In genomic region chr7:99560834-99561734, GRCh38 we compare ENCODE assay signal across 10 cellular contexts. TPM values are rescaled to one million over a fixed set of nuclear protein-coding genes. Genes with fewer than 3 reads are reported as not detected.
A peak's percentile ranks its signal among the peaks of the same experiment; 100 is the strongest.
DNase-seq lines count a peak whose midpoint lies in the region; ATAC-seq, FAIRE-seq and TF ChIP-seq lines count a peak whose summit lies in the region.
"Had no signal": no experiment of that assay in that cellular context is flagged by ENCODE, and none has a peak within 500 bp of the region (broad histone marks: within the 10 kb centered on the region; RNA-seq: fewer than 3 reads in every experiment).

No MANE protein-coding gene starts in this region.

- peaks cover 5% of the 10 kb centered on the region; the same call in 1 of the 2 replicates for H4K20me1 ChIP-seq in HepG2 (ENCODE audit: insufficient read depth, low read length)

- FAIRE-seq in HepG2 (lab: Jason Lieb, UNC): no peak

- peaks cover 45% of the 10 kb centered on the region for H3K4me1 Mint-ChIP-seq in activated T-helper 1 cell treated with anti-CD3 and anti-CD28 coated beads, Interleukin-12 subunit alpha, Interleukin-12 subunit beta, Interleukin-2, Interleukin-4 antibody, amounts not matched to agents 30 ng/mL and 10 ng/mL and 1 ng/mL, durations not matched to agents 14 hours and 24 hours and 36 hours (ENCODE audit: low read depth)

- H3K79me2 ChIP-seq in HepG2 (ENCODE audit: insufficient read depth, low read length): peaks cover 50% of the 10 kb centered on the region

- H3K27me3 ChIP-seq in HepG2 (ENCODE audit: control insufficient read depth in 1 of 2, insufficient read depth in 2 of 2, low read length in 2 of 2) (no peaks in the 10 kb centered on the region; a peak in 1 of 5 replicates), right lobe of liver (no peaks in the 10 kb centered on the region), lower lobe of right lung (ENCODE audit: low read depth) (no peaks in the 10 kb centered on the region), vagina (no peaks in the 10 kb centered on the region)

- TF ChIP-seq EP300 in HepG2 (IDR thresholded peaks at IDR 0.05; ENCODE audit: low read depth in 2 of 2, low read length in 2 of 2): no peak
- TF ChIP-seq EP300 in HepG2 (CRISPR knock-in tag; IDR thresholded peaks at IDR 0.05; ENCODE audit: borderline replicate concordance): no peak

- BruUV-seq in HepG2 (replicated peaks; lab: Mats Ljungman, UMichigan): TSS peak; percentile 36

- H3K27ac Mint-ChIP-seq in activated T-helper 1 cell treated with anti-CD3 and anti-CD28 coated beads, Interleukin-12 subunit alpha, Interleukin-12 subunit beta, Interleukin-2, Interleukin-4 antibody, amounts not matched to agents 30 ng/mL and 10 ng/mL and 1 ng/mL, durations not matched to agents 14 hours and 24 hours and 36 hours: peak overlapping the region; percentile 52

- TF ChIP-seq POLR2A in HepG2 (IDR thresholded peaks at IDR 0.05; ENCODE audit: insufficient read depth in 1 of 2, low read depth in 2 of 2, low read length in 2 of 2): no peak
- TF ChIP-seq POLR2A in right lobe of liver (IDR thresholded peaks at IDR 0.05): no peak
- TF ChIP-seq POLR2A in vagina (IDR thresholded peaks at IDR 0.05): no peak

- no peak for TF ChIP-seq RAD21 in HepG2 (CRISPR knock-in tag; IDR thresholded peaks at IDR 0.05)

- intact Hi-C loops in HepG2 (cut with micrococcal nuclease; ENCODE audit: unreplicated experiment) (no loop called here), right lobe of liver (cut with DNase I) (no loop called here), lower lobe of right lung (cut with DNase I) (no loop called here), vagina (cut with DNase I) (no loop called here)
- intact Hi-C loops in activated T-helper 1 cell treated with anti-CD3 and anti-CD28 coated beads, Interleukin-12 subunit alpha, Interleukin-12 subunit beta, Interleukin-2, Interleukin-4 antibody, amounts not matched to agents 30 ng/mL and 10 ng/mL and 1 ng/mL, durations not matched to agents 14 hours and 24 hours and 36 hours (cut with micrococcal nuclease): no loop called here

- H3K36me3 ChIP-seq in HepG2 (replicated peaks in 1 of 2; ENCODE audit: control insufficient read depth in 1 of 2, insufficient read depth in 2 of 2, low read length in 2 of 2) (peaks cover 17 to 56% of the 10 kb centered on the region in 2 experiments), right lobe of liver (peaks cover 15 to 51% (median 32%) of the 10 kb centered on the region in 4 donors), lower lobe of right lung (peaks cover 71% of the 10 kb centered on the region), vagina (peaks cover 4 to 43% of the 10 kb centered on the region in 2 donors)

- H3K4me3 ChIP-seq in HepG2 (replicated peaks in 1 of 3; ENCODE audit: insufficient read depth in 1 of 3, low read depth in 2 of 3, low read length in 3 of 3) (no peak overlapping the region), right lobe of liver (no peak overlapping the region), lower lobe of right lung (no peak overlapping the region), vagina (no peak overlapping the region)
- H3K4me3 ChIP-seq: prostate gland had no signal

- H3K27ac ChIP-seq in HepG2 (ENCODE audit: extremely low read length, insufficient read depth, low read length) (no peak overlapping the region), right lobe of liver (no peak overlapping the region), lower lobe of right lung (peak overlapping the region; percentile 1), vagina (peak overlapping the region; percentile 85)
- H3K27ac ChIP-seq: prostate gland had no signal

- DNase-seq in HepG2 (ENCODE audit: low spot score): no peak
- DNase-seq in right lobe of liver: no peak
- no peak for DNase-seq in activated T-helper 1 cell treated with anti-CD3 and anti-CD28 coated beads, Interleukin-12 subunit alpha, Interleukin-12 subunit beta, Interleukin-2, Interleukin-4 antibody, amounts not matched to agents 30 ng/mL and 10 ng/mL and 1 ng/mL, durations not matched to agents 14 hours and 24 hours and 36 hours (ENCODE audit: low spot score)
- no peak for DNase-seq in lower lobe of right lung
- DNase-seq in vagina (ENCODE audit: extremely low spot score in 2 of 2): no peak
- no peak for DNase-seq in NCI-H774 (lab: John Stamatoyannopoulos, UW)
- no peak for DNase-seq in NCI-H446 (lab: John Stamatoyannopoulos, UW)
- DNase-seq: NCI-H1417 had no signal

- peak overlapping the region; percentile 100 for H3K4me3 Mint-ChIP-seq in activated T-helper 1 cell treated with anti-CD3 and anti-CD28 coated beads, Interleukin-12 subunit alpha, Interleukin-12 subunit beta, Interleukin-2, Interleukin-4 antibody, amounts not matched to agents 30 ng/mL and 10 ng/mL and 1 ng/mL, durations not matched to agents 14 hours and 24 hours and 36 hours

- no peak overlapping the region for H2AFZ ChIP-seq in HepG2 (ENCODE audit: low read length)

- no peaks in the 10 kb centered on the region for H3K9me3 ChIP-seq in HepG2 (ENCODE audit: low read length)
- no peaks in the 10 kb centered on the region for H3K9me3 ChIP-seq in right lobe of liver
- no peaks in the 10 kb centered on the region for H3K9me3 ChIP-seq in lower lobe of right lung
- H3K9me3 ChIP-seq in vagina: no peaks in the 10 kb centered on the region
- H3K9me3 ChIP-seq: prostate gland had no signal

- in situ Hi-C loops in HepG2 (cut with HindIII; ENCODE audit: extremely low pct_ligation_motif_present, low pct_unique_long_range_greater_than_20kb): no loop called here

- ATAC-seq in HepG2 (no peak), right lobe of liver (no peak), lower lobe of right lung (no peak), HG03457 (IDR thresholded peaks at IDR 0.05; ENCODE audit: unreplicated experiment) (no peak)

- POLR2A ChIA-PET in HepG2 (lab: Yijun Ruan, JAX): no interaction called here

- H3K36me3 Mint-ChIP-seq in activated T-helper 1 cell treated with anti-CD3 and anti-CD28 coated beads, Interleukin-12 subunit alpha, Interleukin-12 subunit beta, Interleukin-2, Interleukin-4 antibody, amounts not matched to agents 30 ng/mL and 10 ng/mL and 1 ng/mL, durations not matched to agents 14 hours and 24 hours and 36 hours (ENCODE audit: low read depth): peaks cover 46% of the 10 kb centered on the region

- peak overlapping the region; percentile 100; the same call in 1 of the 2 replicates for H3K9ac ChIP-seq in HepG2 (ENCODE audit: insufficient read depth, low read depth, low read length)

- CTCF ChIA-PET in HepG2 (lab: Yijun Ruan, JAX; ENCODE audit: low intra/inter-chr PET ratio, low total read pairs): no interaction called here

- peaks cover 43% of the 10 kb centered on the region for H3K4me1 ChIP-seq in HepG2 (ENCODE audit: insufficient read depth, low read length)
- peaks cover 0 to 18% (median 8%) of the 10 kb centered on the region in 4 donors for H3K4me1 ChIP-seq in right lobe of liver
- peaks cover 43% of the 10 kb centered on the region for H3K4me1 ChIP-seq in lower lobe of right lung
- H3K4me1 ChIP-seq in vagina: peaks cover 70% of the 10 kb centered on the region
- H3K4me1 ChIP-seq: prostate gland had no signal

- TF ChIP-seq CTCF in HepG2 (CRISPR knock-in tag; IDR thresholded peaks at IDR 0.05): no peak
- no peak for TF ChIP-seq CTCF in right lobe of liver (IDR thresholded peaks at IDR 0.05)
- no peak for TF ChIP-seq CTCF in lower lobe of right lung (IDR thresholded peaks at IDR 0.05)
- no peak for TF ChIP-seq CTCF in vagina (IDR thresholded peaks at IDR 0.05)

- H3K27me3 Mint-ChIP-seq in activated T-helper 1 cell treated with anti-CD3 and anti-CD28 coated beads, Interleukin-12 subunit alpha, Interleukin-12 subunit beta, Interleukin-2, Interleukin-4 antibody, amounts not matched to agents 30 ng/mL and 10 ng/mL and 1 ng/mL, durations not matched to agents 14 hours and 24 hours and 36 hours (ENCODE audit: insufficient read depth): no peaks in the 10 kb centered on the region

- no peaks in the 10 kb centered on the region for H3K9me3 Mint-ChIP-seq in activated T-helper 1 cell treated with anti-CD3 and anti-CD28 coated beads, Interleukin-12 subunit alpha, Interleukin-12 subunit beta, Interleukin-2, Interleukin-4 antibody, amounts not matched to agents 30 ng/mL and 10 ng/mL and 1 ng/mL, durations not matched to agents 14 hours and 24 hours and 36 hours

- 97% methylated on average over 7 of the region's 7 CpGs for WGBS in HepG2 (ENCODE audit: low lambda C conversion rate)
- 92% methylated on average over 5 of the region's 7 CpGs for WGBS in right lobe of liver (ENCODE audit: insufficient coverage, low coverage, low lambda C conversion rate, missing lambda C conversion rate)

- no peak overlapping the region for H3K4me2 ChIP-seq in HepG2 (ENCODE audit: low read depth, low read length)

RNA-seq across cellular contexts. Expression of gene ZNF655, which starts 2.6 kb away (rescaled TPM):
- 53.4 and 54.8 TPM in 2 replicates for total RNA-seq in HepG2 (2016; rRNA removed; fragmentation: Illumina TruSeq; extraction: Trizol)
- total RNA-seq in HepG2 (2016; cell fraction: cytosol; rRNA removed; fragmentation: Illumina TruSeq; extraction: Trizol; ENCODE audit: low read depth): 16.2 and 27.8 TPM in 2 replicates
- total RNA-seq in HepG2 (2016; cell fraction: insoluble cytoplasmic fraction; rRNA removed; fragmentation: Illumina TruSeq; extraction: Trizol): 55.5 and 56.9 TPM in 2 replicates
- 43.6 and 47.0 TPM in 2 replicates for total RNA-seq in HepG2 (2016; cell fraction: membrane; rRNA removed; fragmentation: Illumina TruSeq; extraction: Trizol)
- 62.9 and 68.9 TPM in 2 replicates for total RNA-seq in HepG2 (2016; cell fraction: nucleus; rRNA removed; fragmentation: Illumina TruSeq; extraction: Trizol)
- 75.6 and 83.2 TPM in 2 replicates for polyA plus RNA-seq in HepG2 (2011; rRNA removed)
- polyA plus RNA-seq in HepG2 (2011; cell fraction: cytosol; rRNA removed): 46.0 and 47.5 TPM in 2 replicates
- polyA plus RNA-seq in HepG2 (2011; cell fraction: nucleus; rRNA removed): 141 and 161 TPM in 2 replicates
- polyA plus RNA-seq in HepG2 (2012): 32.8 and 35.8 TPM in 2 replicates
- 22.2 and 35.6 TPM in 2 replicates for polyA plus RNA-seq in HepG2 (2016; cell fraction: cytosol; fragmentation: Illumina TruSeq; extraction: Trizol; ENCODE audit: low read depth)
- polyA plus RNA-seq in HepG2 (2016; cell fraction: insoluble cytoplasmic fraction; fragmentation: Illumina TruSeq; extraction: Trizol; ENCODE audit: low read depth): 41.3 and 42.7 TPM in 2 replicates
- polyA plus RNA-seq in HepG2 (2016; cell fraction: membrane; fragmentation: Illumina TruSeq; extraction: Trizol; ENCODE audit: low read depth): 30.7 and 38.8 TPM in 2 replicates
- polyA plus RNA-seq in HepG2 (2016; cell fraction: nucleus; fragmentation: Illumina TruSeq; extraction: Trizol; ENCODE audit: insufficient read depth, low read depth): 77.8 and 80.4 TPM in 2 replicates
- polyA minus RNA-seq in HepG2 (2011; rRNA and poly(A)+ RNA removed; ENCODE audit: low replicate concordance): 46.6 and 83.6 TPM in 2 replicates
- 24.0 and 25.8 TPM in 2 replicates for polyA minus RNA-seq in HepG2 (2011; cell fraction: cytosol; rRNA and poly(A)+ RNA removed)
- 176 and 200 TPM in 2 replicates for polyA minus RNA-seq in HepG2 (2011; cell fraction: nucleus; rRNA and poly(A)+ RNA removed)
- total RNA-seq in right lobe of liver: 10 to 100 TPM; 21.5 to 44.4 (median 26.0) TPM
- 77.9 and 79.9 TPM in 2 replicates for total RNA-seq in activated T-helper 1 cell treated with anti-CD3 and anti-CD28 coated beads, Interleukin-12 subunit alpha, Interleukin-12 subunit beta, Interleukin-2, Interleukin-4 antibody, amounts not matched to agents 30 ng/mL and 10 ng/mL and 1 ng/mL, durations not matched to agents 14 hours and 24 hours and 36 hours
- total RNA-seq in lower lobe of right lung: 71.6 TPM
- 144 TPM for total RNA-seq in vagina

RNA-seq across cellular contexts. Expression of gene FAM200A, which starts 9.2 kb away (rescaled TPM):
- total RNA-seq in HepG2 (2016; rRNA removed; fragmentation: Illumina TruSeq; extraction: Trizol): 6.3 and 10.4 TPM in 2 replicates
- 1.0 and 1.3 TPM in 2 replicates for total RNA-seq in HepG2 (2016; cell fraction: cytosol; rRNA removed; fragmentation: Illumina TruSeq; extraction: Trizol; ENCODE audit: low read depth)
- 6.0 and 8.6 TPM in 2 replicates for total RNA-seq in HepG2 (2016; cell fraction: insoluble cytoplasmic fraction; rRNA removed; fragmentation: Illumina TruSeq; extraction: Trizol)
- total RNA-seq in HepG2 (2016; cell fraction: membrane; rRNA removed; fragmentation: Illumina TruSeq; extraction: Trizol): 3.2 and 3.9 TPM in 2 replicates
- total RNA-seq in HepG2 (2016; cell fraction: nucleus; rRNA removed; fragmentation: Illumina TruSeq; extraction: Trizol): 3.5 and 4.0 TPM in 2 replicates
- 4.7 and 5.4 TPM in 2 replicates for polyA plus RNA-seq in HepG2 (2011; rRNA removed)
- 3.4 and 4.4 TPM in 2 replicates for polyA plus RNA-seq in HepG2 (2011; cell fraction: cytosol; rRNA removed)
- 0.87 and 1.9 TPM in 2 replicates for polyA plus RNA-seq in HepG2 (2011; cell fraction: nucleus; rRNA removed)
- polyA plus RNA-seq in HepG2 (2012): 4.5 and 5.0 TPM in 2 replicates
- polyA plus RNA-seq in HepG2 (2016; cell fraction: cytosol; fragmentation: Illumina TruSeq; extraction: Trizol; ENCODE audit: low read depth): 0.53 and 0.85 TPM in 2 replicates
- 8.3 and 10.1 TPM in 2 replicates for polyA plus RNA-seq in HepG2 (2016; cell fraction: insoluble cytoplasmic fraction; fragmentation: Illumina TruSeq; extraction: Trizol; ENCODE audit: low read depth)
- polyA plus RNA-seq in HepG2 (2016; cell fraction: membrane; fragmentation: Illumina TruSeq; extraction: Trizol; ENCODE audit: low read depth): 1.4 and 1.9 TPM in 2 replicates
- polyA plus RNA-seq in HepG2 (2016; cell fraction: nucleus; fragmentation: Illumina TruSeq; extraction: Trizol; ENCODE audit: insufficient read depth, low read depth): 5.9 and 6.7 TPM in 2 replicates
- polyA minus RNA-seq in HepG2 (2011; rRNA and poly(A)+ RNA removed; ENCODE audit: low replicate concordance): 1.1 and 3.9 TPM in 2 replicates
- polyA minus RNA-seq in HepG2 (2011; cell fraction: cytosol; rRNA and poly(A)+ RNA removed): 2.8 and 3.8 TPM in 2 replicates
- polyA minus RNA-seq in HepG2 (2011; cell fraction: nucleus; rRNA and poly(A)+ RNA removed): 6.2 and 7.5 TPM in 2 replicates
- total RNA-seq in right lobe of liver: 1 to 10 TPM; 1.4 to 3.4 (median 2.3) TPM
- total RNA-seq in activated T-helper 1 cell treated with anti-CD3 and anti-CD28 coated beads, Interleukin-12 subunit alpha, Interleukin-12 subunit beta, Interleukin-2, Interleukin-4 antibody, amounts not matched to agents 30 ng/mL and 10 ng/mL and 1 ng/mL, durations not matched to agents 14 hours and 24 hours and 36 hours: 4.7 and 5.2 TPM in 2 replicates
- 6.7 TPM for total RNA-seq in lower lobe of right lung
- 3.4 TPM for total RNA-seq in vagina

RNA-seq across cellular contexts. Expression of gene TMEM225B, which starts 37.0 kb away (rescaled TPM):
- total RNA-seq in HepG2 (2016; rRNA removed; fragmentation: Illumina TruSeq; extraction: Trizol) (0.60 and 0.95 TPM in 2 replicates), right lobe of liver (1 to 10 TPM in 1 of 6 experiments, under 1 TPM in 3, not detected in 2; 0.25 to 1.4 (median 0.29) TPM), lower lobe of right lung (0.30 TPM), vagina (1.2 TPM)
- 2.2 and 2.6 TPM in 2 replicates for total RNA-seq in HepG2 (2016; cell fraction: cytosol; rRNA removed; fragmentation: Illumina TruSeq; extraction: Trizol; ENCODE audit: low read depth)
- total RNA-seq in HepG2 (2016; cell fraction: insoluble cytoplasmic fraction; rRNA removed; fragmentation: Illumina TruSeq; extraction: Trizol): 0.42 and 0.65 TPM in 2 replicates
- 1.3 and 1.4 TPM in 2 replicates for total RNA-seq in HepG2 (2016; cell fraction: membrane; rRNA removed; fragmentation: Illumina TruSeq; extraction: Trizol)
- total RNA-seq in HepG2 (2016; cell fraction: nucleus; rRNA removed; fragmentation: Illumina TruSeq; extraction: Trizol): 1.3 and 1.4 TPM in 2 replicates
- 0.78 and 1.6 TPM in 2 replicates for polyA plus RNA-seq in HepG2 (2011; rRNA removed)
- 0.83 and 1.5 TPM in 2 replicates for polyA plus RNA-seq in HepG2 (2011; cell fraction: cytosol; rRNA removed)
- 3.0 and 3.2 TPM in 2 replicates for polyA plus RNA-seq in HepG2 (2011; cell fraction: nucleus; rRNA removed)
- polyA plus RNA-seq in HepG2 (2012): 1.9 and 2.5 TPM in 2 replicates
- 1.4 and 2.2 TPM in 2 replicates for polyA plus RNA-seq in HepG2 (2016; cell fraction: cytosol; fragmentation: Illumina TruSeq; extraction: Trizol; ENCODE audit: low read depth)
- polyA plus RNA-seq in HepG2 (2016; cell fraction: insoluble cytoplasmic fraction; fragmentation: Illumina TruSeq; extraction: Trizol; ENCODE audit: low read depth): 0.38 and 0.45 TPM in 2 replicates
- polyA plus RNA-seq in HepG2 (2016; cell fraction: membrane; fragmentation: Illumina TruSeq; extraction: Trizol; ENCODE audit: low read depth): 1.4 and 1.9 TPM in 2 replicates
- 1.1 and 2.7 TPM in 2 replicates for polyA plus RNA-seq in HepG2 (2016; cell fraction: nucleus; fragmentation: Illumina TruSeq; extraction: Trizol; ENCODE audit: insufficient read depth, low read depth)
- 0.12 and 0.19 TPM in 2 replicates for polyA minus RNA-seq in HepG2 (2011; rRNA and poly(A)+ RNA removed; ENCODE audit: low replicate concordance)
- 1.1 TPM in 1 of 2 replicates, not detected in the other for polyA minus RNA-seq in HepG2 (2011; cell fraction: cytosol; rRNA and poly(A)+ RNA removed)
- polyA minus RNA-seq in HepG2 (2011; cell fraction: nucleus; rRNA and poly(A)+ RNA removed): 0.90 and 1.2 TPM in 2 replicates
- 0.60 and 0.64 TPM in 2 replicates for total RNA-seq in activated T-helper 1 cell treated with anti-CD3 and anti-CD28 coated beads, Interleukin-12 subunit alpha, Interleukin-12 subunit beta, Interleukin-2, Interleukin-4 antibody, amounts not matched to agents 30 ng/mL and 10 ng/mL and 1 ng/mL, durations not matched to agents 14 hours and 24 hours and 36 hours

RNA-seq across cellular contexts. Expression of gene ZSCAN25, which starts 55.7 kb away (rescaled TPM):
- total RNA-seq in HepG2 (2016; rRNA removed; fragmentation: Illumina TruSeq; extraction: Trizol) (16.3 and 16.8 TPM in 2 replicates), right lobe of liver (1 to 10 TPM; 4.5 to 7.4 (median 6.0) TPM), lower lobe of right lung (16.5 TPM), vagina (12.3 TPM)
- 5.3 and 8.9 TPM in 2 replicates for total RNA-seq in HepG2 (2016; cell fraction: cytosol; rRNA removed; fragmentation: Illumina TruSeq; extraction: Trizol; ENCODE audit: low read depth)
- total RNA-seq in HepG2 (2016; cell fraction: insoluble cytoplasmic fraction; rRNA removed; fragmentation: Illumina TruSeq; extraction: Trizol): 16.4 and 17.2 TPM in 2 replicates
- total RNA-seq in HepG2 (2016; cell fraction: membrane; rRNA removed; fragmentation: Illumina TruSeq; extraction: Trizol): 6.3 and 7.2 TPM in 2 replicates
- 17.7 and 18.0 TPM in 2 replicates for total RNA-seq in HepG2 (2016; cell fraction: nucleus; rRNA removed; fragmentation: Illumina TruSeq; extraction: Trizol)
- polyA plus RNA-seq in HepG2 (2011; rRNA removed): 12.1 and 12.3 TPM in 2 replicates
- 8.5 and 9.3 TPM in 2 replicates for polyA plus RNA-seq in HepG2 (2011; cell fraction: cytosol; rRNA removed)
- 19.5 and 21.4 TPM in 2 replicates for polyA plus RNA-seq in HepG2 (2011; cell fraction: nucleus; rRNA removed)
- polyA plus RNA-seq in HepG2 (2012): 6.9 and 7.4 TPM in 2 replicates
- polyA plus RNA-seq in HepG2 (2016; cell fraction: cytosol; fragmentation: Illumina TruSeq; extraction: Trizol; ENCODE audit: low read depth): 0.67 and 0.86 TPM in 2 replicates
- polyA plus RNA-seq in HepG2 (2016; cell fraction: insoluble cytoplasmic fraction; fragmentation: Illumina TruSeq; extraction: Trizol; ENCODE audit: low read depth): 10.6 and 12.8 TPM in 2 replicates
- polyA plus RNA-seq in HepG2 (2016; cell fraction: membrane; fragmentation: Illumina TruSeq; extraction: Trizol; ENCODE audit: low read depth): 1.9 and 2.2 TPM in 2 replicates
- 22.2 and 24.0 TPM in 2 replicates for polyA plus RNA-seq in HepG2 (2016; cell fraction: nucleus; fragmentation: Illumina TruSeq; extraction: Trizol; ENCODE audit: insufficient read depth, low read depth)
- polyA minus RNA-seq in HepG2 (2011; rRNA and poly(A)+ RNA removed; ENCODE audit: low replicate concordance): 23.9 and 24.6 TPM in 2 replicates
- 7.1 and 8.5 TPM in 2 replicates for polyA minus RNA-seq in HepG2 (2011; cell fraction: cytosol; rRNA and poly(A)+ RNA removed)
- 29.0 and 31.5 TPM in 2 replicates for polyA minus RNA-seq in HepG2 (2011; cell fraction: nucleus; rRNA and poly(A)+ RNA removed)
- total RNA-seq in activated T-helper 1 cell treated with anti-CD3 and anti-CD28 coated beads, Interleukin-12 subunit alpha, Interleukin-12 subunit beta, Interleukin-2, Interleukin-4 antibody, amounts not matched to agents 30 ng/mL and 10 ng/mL and 1 ng/mL, durations not matched to agents 14 hours and 24 hours and 36 hours: 31.5 and 32.9 TPM in 2 replicates

RNA-seq across cellular contexts. Expression of gene ZKSCAN5, which starts 56.6 kb away (rescaled TPM):
- 11.7 and 14.4 TPM in 2 replicates for total RNA-seq in HepG2 (2016; rRNA removed; fragmentation: Illumina TruSeq; extraction: Trizol)
- total RNA-seq in HepG2 (2016; cell fraction: cytosol; rRNA removed; fragmentation: Illumina TruSeq; extraction: Trizol; ENCODE audit: low read depth): 2.1 and 2.3 TPM in 2 replicates
- total RNA-seq in HepG2 (2016; cell fraction: insoluble cytoplasmic fraction; rRNA removed; fragmentation: Illumina TruSeq; extraction: Trizol): 11.7 and 14.5 TPM in 2 replicates
- 7.0 and 7.8 TPM in 2 replicates for total RNA-seq in HepG2 (2016; cell fraction: membrane; rRNA removed; fragmentation: Illumina TruSeq; extraction: Trizol)
- 7.9 and 10.0 TPM in 2 replicates for total RNA-seq in HepG2 (2016; cell fraction: nucleus; rRNA removed; fragmentation: Illumina TruSeq; extraction: Trizol)
- polyA plus RNA-seq in HepG2 (2011; rRNA removed): 5.2 and 5.5 TPM in 2 replicates
- polyA plus RNA-seq in HepG2 (2011; cell fraction: cytosol; rRNA removed): 3.4 and 4.6 TPM in 2 replicates
- polyA plus RNA-seq in HepG2 (2011; cell fraction: nucleus; rRNA removed): 4.1 and 5.2 TPM in 2 replicates
- polyA plus RNA-seq in HepG2 (2012): 5.5 and 5.7 TPM in 2 replicates
- polyA plus RNA-seq in HepG2 (2016; cell fraction: cytosol; fragmentation: Illumina TruSeq; extraction: Trizol; ENCODE audit: low read depth): 1.1 TPM in 2 replicates
- polyA plus RNA-seq in HepG2 (2016; cell fraction: insoluble cytoplasmic fraction; fragmentation: Illumina TruSeq; extraction: Trizol; ENCODE audit: low read depth): 11.4 and 12.4 TPM in 2 replicates
- 3.6 and 3.8 TPM in 2 replicates for polyA plus RNA-seq in HepG2 (2016; cell fraction: membrane; fragmentation: Illumina TruSeq; extraction: Trizol; ENCODE audit: low read depth)
- polyA plus RNA-seq in HepG2 (2016; cell fraction: nucleus; fragmentation: Illumina TruSeq; extraction: Trizol; ENCODE audit: insufficient read depth, low read depth): 12.5 and 12.6 TPM in 2 replicates
- 10.3 and 16.0 TPM in 2 replicates for polyA minus RNA-seq in HepG2 (2011; rRNA and poly(A)+ RNA removed; ENCODE audit: low replicate concordance)
- 6.9 and 7.2 TPM in 2 replicates for polyA minus RNA-seq in HepG2 (2011; cell fraction: cytosol; rRNA and poly(A)+ RNA removed)
- polyA minus RNA-seq in HepG2 (2011; cell fraction: nucleus; rRNA and poly(A)+ RNA removed): 13.4 and 16.0 TPM in 2 replicates
- total RNA-seq in right lobe of liver: 1 to 10 TPM; 2.7 to 4.4 (median 3.1) TPM
- total RNA-seq in activated T-helper 1 cell treated with anti-CD3 and anti-CD28 coated beads, Interleukin-12 subunit alpha, Interleukin-12 subunit beta, Interleukin-2, Interleukin-4 antibody, amounts not matched to agents 30 ng/mL and 10 ng/mL and 1 ng/mL, durations not matched to agents 14 hours and 24 hours and 36 hours: 8.0 and 8.1 TPM in 2 replicates
- 6.2 TPM for total RNA-seq in lower lobe of right lung
- 7.1 TPM for total RNA-seq in vagina

Comparison
In these comparisons a context has a peak if more than half of its experiments do, and no peak if none do; other contexts are left out.
1. H3K27ac ChIP-seq: peak in lower lobe of right lung (single experiment) and vagina (single experiment); none in HepG2 (single experiment) and right lobe of liver (0 of 3).